8 cellular contexts compared by ENCODE assay signal in the genomic region with DNA sequence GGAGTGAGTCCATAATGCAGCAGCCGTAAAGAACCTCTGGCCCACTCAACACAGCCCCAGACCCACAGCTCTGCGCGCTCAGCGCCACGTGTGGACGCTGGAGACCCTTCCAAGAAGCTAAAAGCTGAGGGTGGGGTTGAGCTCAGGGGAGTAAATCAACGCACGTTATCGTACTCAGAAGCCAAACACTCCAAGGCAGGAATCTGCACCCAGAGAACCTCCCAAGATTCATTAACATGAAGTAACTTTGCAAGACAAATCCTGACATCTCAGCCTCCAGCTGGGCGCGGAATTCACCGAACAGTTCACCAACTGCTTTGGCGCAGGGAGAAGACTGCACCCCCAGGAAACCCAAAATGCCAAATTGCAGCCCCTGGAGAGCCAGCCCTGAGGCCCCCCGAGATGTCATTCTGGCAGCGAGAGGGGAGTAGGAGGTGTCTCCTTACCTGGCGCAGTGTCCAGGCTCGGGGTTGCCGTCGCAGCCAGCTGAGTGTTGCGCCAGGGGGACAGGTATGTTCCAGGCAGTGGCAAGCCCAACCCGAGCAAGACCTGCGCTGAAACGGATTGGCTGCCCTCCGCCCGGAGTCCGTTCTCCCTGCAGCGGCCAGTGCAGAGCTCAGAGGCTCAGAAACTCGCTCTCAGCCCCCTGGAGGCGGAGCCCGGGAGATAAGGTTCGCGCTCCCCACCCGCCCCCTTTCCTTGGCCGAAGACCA. TPM values are rescaled to one million over a fixed set of nuclear protein-coding genes. Genes with fewer than 3 reads are reported as not detected.
DNase-seq lines count a peak whose midpoint lies in the region; ATAC-seq and TF ChIP-seq lines count a peak whose summit lies in the region.

A gene (minus strand): TSS at position 640 of the 713 bp plus-strand sequence. CDS start 64,962 bp downstream, outside the sequence.

- H3K27ac Mint-ChIP-seq in chondrocyte (ENCODE audit: unreplicated experiment) = peak within 1 kb of the TSS; percentile 74
- no peak within 1 kb of the TSS for H3K27ac Mint-ChIP-seq in naive thymus-derived CD8-positive, alpha-beta T cell

- WGBS in suprapubic skin = 2% methylated on average over 28 of the region's 34 CpGs

- H3K4me3 ChIP-seq in suprapubic skin = peak within 1 kb of the TSS; percentile 55

- peaks cover 55% of the 10 kb centered on the region for H3K4me1 Mint-ChIP-seq in chondrocyte (ENCODE audit: low read depth)
- no peaks in the 10 kb centered on the region for H3K4me1 Mint-ChIP-seq in naive thymus-derived CD8-positive, alpha-beta T cell

- H3K27me3 Mint-ChIP-seq in chondrocyte (ENCODE audit: low read depth) = no peaks in the 10 kb centered on the region
- H3K27me3 Mint-ChIP-seq in naive thymus-derived CD8-positive, alpha-beta T cell = peaks cover 2 to 10% (median 5%) of the 10 kb centered on the region in 5 donors

- no peaks in the 10 kb centered on the region for H3K36me3 ChIP-seq in suprapubic skin

- no peaks in the 10 kb centered on the region for H3K27me3 ChIP-seq in suprapubic skin

- H3K4me1 ChIP-seq in suprapubic skin = peaks cover 46% of the 10 kb centered on the region

- TF ChIP-seq POLR2A in suprapubic skin (IDR thresholded peaks at IDR 0.05) = no peak

- no peak for TF ChIP-seq EP300 in suprapubic skin (IDR thresholded peaks at IDR 0.05)

- no peaks in the 10 kb centered on the region for H3K9me3 ChIP-seq in suprapubic skin

- no peaks in the 10 kb centered on the region for H3K9me3 Mint-ChIP-seq in chondrocyte (ENCODE audit: low read depth)
- peaks cover 0 to 7% (median 0%) of the 10 kb centered on the region in 9 donors for H3K9me3 Mint-ChIP-seq in naive thymus-derived CD8-positive, alpha-beta T cell

- no peaks in the 10 kb centered on the region for H3K36me3 Mint-ChIP-seq in chondrocyte (ENCODE audit: low read depth)
- H3K36me3 Mint-ChIP-seq in naive thymus-derived CD8-positive, alpha-beta T cell = no peaks in the 10 kb centered on the region

- peak; percentile 72 for TF ChIP-seq CTCF in chondrocyte (IDR thresholded peaks at IDR 0.05)
- TF ChIP-seq CTCF in suprapubic skin (IDR thresholded peaks at IDR 0.05) = peak in 1 of 2 donors; percentile 9

- DNase-seq in HuH-7.5 (ENCODE audit: low spot score) (peak; percentile 3), chondrocyte (ENCODE audit: low spot score) (peak; percentile 90), kidney glomerular epithelial cell (lab: John Stamatoyannopoulos, UW) (peak; percentile 9), suprapubic skin (ENCODE audit: low spot score in 2 of 2) (peak; percentile 64 to 76), NAMALWA (ENCODE audit: low spot score) (no peak), hippocampal formation (lab: John Stamatoyannopoulos, UW) (no peak)
- DNase-seq in naive thymus-derived CD8-positive, alpha-beta T cell = no peak

- no peak for ATAC-seq in GM19324 (IDR thresholded peaks at IDR 0.05; ENCODE audit: low FRiP score, unreplicated experiment)
- no peak for ATAC-seq in naive thymus-derived CD8-positive, alpha-beta T cell

- peak within 1 kb of the TSS; percentile 83 for H3K4me3 Mint-ChIP-seq in chondrocyte (ENCODE audit: unreplicated experiment)
- H3K4me3 Mint-ChIP-seq in naive thymus-derived CD8-positive, alpha-beta T cell = no peak within 1 kb of the TSS

- POLR2A ChIA-PET in naive thymus-derived CD8-positive, alpha-beta T cell (lab: Charles Lee) = no interaction called here

- H3K27ac ChIP-seq in suprapubic skin = peak within 1 kb of the TSS; percentile 57

RNA-seq across cellular contexts. Expression of the gene that starts here (rescaled TPM):
- total RNA-seq in chondrocyte (68.9 to 173 TPM (median 76.2 TPM) in 3 replicates), suprapubic skin (10 to 100 TPM in 1 of 4 donors, 1 to 10 TPM in 3; 4.2 to 15.2 (median 4.9) TPM)
- total RNA-seq in naive thymus-derived CD8-positive, alpha-beta T cell = not detected
- not detected for polyA plus RNA-seq in naive thymus-derived CD8-positive, alpha-beta T cell

Comparison
In these comparisons a context has a peak if more than half of its experiments do, and no peak if none do; other contexts are left out.
1. RNA of the gene that starts here (total RNA-seq): 68.9 to 173 TPM in chondrocyte and 4.2 to 15.2 TPM in suprapubic skin; not detected in naive thymus-derived CD8-positive, alpha-beta T cell; every median in the first group is over 4 times any median in the second.
2. DNase-seq: peak in HuH-7.5 (single experiment), chondrocyte (single experiment), kidney glomerular epithelial cell (single experiment) and suprapubic skin (2 of 2); none in naive thymus-derived CD8-positive, alpha-beta T cell (0 of 10), NAMALWA (single experiment) and hippocampal formation (0 of 2).